Comparison of ENCODE assay signal across 2 cellular contexts in genomic region chr9:37693265-37693664, GRCh38.
A peak's percentile ranks its signal among the peaks of the same experiment; 100 is the strongest.
TF ChIP-seq lines count a peak whose summit lies in the region.

No MANE protein-coding gene starts in this region.

TF ChIP-seq in IMR-90, 13 proteins besides CTCF, POLR2A, EP300 and RAD21:
- no peak for TF ChIP-seq MXI1 (IDR thresholded peaks at IDR 0.05; ENCODE audit: borderline replicate concordance, low read depth, low read length)
- no peak for TF ChIP-seq MAZ (IDR thresholded peaks at IDR 0.05; ENCODE audit: borderline replicate concordance, low read depth, low read length)
- TF ChIP-seq CEBPB (IDR thresholded peaks at IDR 0.05; ENCODE audit: low read depth, low read length), result no peak
- no peak for TF ChIP-seq FOS (IDR thresholded peaks at IDR 0.05; ENCODE audit: low read depth, low read length)
- no peak for TF ChIP-seq SMC3 (IDR thresholded peaks at IDR 0.05; ENCODE audit: low read depth, low read length)
- no peak for TF ChIP-seq RFX5 (IDR thresholded peaks at IDR 0.05; ENCODE audit: low read depth, low read length)
- TF ChIP-seq BHLHE40 (IDR thresholded peaks at IDR 0.05; ENCODE audit: low read depth, low read length), result no peak
- no peak for TF ChIP-seq NFE2L2 (IDR thresholded peaks at IDR 0.05; ENCODE audit: low read depth, low read length)
- TF ChIP-seq RCOR1 (IDR thresholded peaks at IDR 0.05; ENCODE audit: insufficient replicate concordance, low read length), result no peak

TF ChIP-seq in K562, 482 proteins besides CTCF, POLR2A, EP300 and RAD21:
- no peak for TF ChIP-seq ZNF561 (CRISPR knock-in tag; conservative IDR thresholded peaks at IDR 0.05)
- TF ChIP-seq KLF1 (tag; IDR thresholded peaks at IDR 0.05), result no peak
- TF ChIP-seq DACH1 (IDR thresholded peaks at IDR 0.05; ENCODE audit: partially characterized antibody), result peak; percentile 48
- TF ChIP-seq EHMT2 (IDR thresholded peaks at IDR 0.05), result no peak
- 0 out of 2 replicates have a peak, but pooled peaks have one; percentile 11 for TF ChIP-seq RAD51 (IDR thresholded peaks at IDR 0.05; ENCODE audit: borderline replicate concordance, low read depth)
- 0 out of 2 replicates have a peak, but pooled peaks have one; percentile 23 for TF ChIP-seq FOSL1 (tag; conservative IDR thresholded peaks at IDR 0.05)
